In genomic region chr14:87304404-87304803, GRCh38 we compare ENCODE assay signal across 32 cellular contexts.
"Had no signal": no experiment of that assay in that cellular context is flagged by ENCODE, and none has a peak within 500 bp of the region (broad histone marks: within the 10 kb centered on the region; RNA-seq: fewer than 3 reads in every experiment).

No MANE protein-coding gene starts in this region.

- ATAC-seq: activated naive CD4-positive, alpha-beta T cell treated with anti-CD3 and anti-CD28 coated beads, Interleukin-2, amount 50 U/mL, for 72 hours; activated naive CD8-positive, alpha-beta T cell treated with anti-CD3 and anti-CD28 coated beads, Interleukin-2, amount 50 U/mL, for 24 hours; activated T-cell treated with anti-CD3 and anti-CD28 coated beads, Interleukin-2, amount 50 U/mL, for 4 hours; activated T-cell treated with anti-CD3 and anti-CD28 coated beads, Interleukin-2, amount 50 U/mL, for 72 hours; activated T-helper 17 cell treated with anti-CD3 and anti-CD28 coated beads, Interleukin-2, amount 50 U/mL, for 72 hours; body of pancreas had no signal

- H3K27ac ChIP-seq: adrenal gland, ascending aorta, body of pancreas, brain microvascular endothelial cell, breast epithelium, cardiac muscle cell had no signal

- H3K36me3 ChIP-seq: adrenal gland, ascending aorta, brain microvascular endothelial cell, breast epithelium, cardiac muscle cell had no signal

- H3K27me3 ChIP-seq: adrenal gland, ascending aorta, body of pancreas, brain microvascular endothelial cell, breast epithelium, cardiac muscle cell had no signal

- H3K4me3 ChIP-seq: adrenal gland, ascending aorta, body of pancreas, breast epithelium, cardiac muscle cell had no signal

- FAIRE-seq: astrocyte, bronchial epithelial cell had no signal

- H3K9me3 ChIP-seq: adrenal gland, ascending aorta, body of pancreas, breast epithelium had no signal

- H3K4me1 ChIP-seq: adrenal gland, ascending aorta, body of pancreas, breast epithelium had no signal

- DNase-seq: activated effector memory CD4-positive, alpha-beta T cell treated with anti-CD3 and anti-CD28 coated beads, Interleukin-2, amount 50 U/mL, for 16 hours; activated effector memory CD4-positive, alpha-beta T cell treated with Interleukin-2 at 50 U/mL for 16 hours; activated gamma-delta T cell; activated gamma-delta T cell treated with Interleukin-2 at 50 U/mL for 16 hours; activated naive CD4-positive, alpha-beta T cell; activated naive CD4-positive, alpha-beta T cell treated with anti-CD3 and anti-CD28 coated beads for 36 hours; activated naive CD4-positive, alpha-beta T cell treated with anti-CD3 and anti-CD28 coated beads, Interleukin-2, amount 10 ng/mL, durations not matched to agents 7 days and 5 days; activated naive CD4-positive, alpha-beta T cell treated with anti-CD3 and anti-CD28 coated beads, Interleukin-2, amount 50 U/mL, for 16 hours; activated naive CD4-positive, alpha-beta T cell treated with Interleukin-2 at 50 U/mL for 16 hours; activated naive CD8-positive, alpha-beta T cell treated with anti-CD3 and anti-CD28 coated beads for 36 hours; activated naive CD8-positive, alpha-beta T cell treated with anti-CD3 and anti-CD28 coated beads, Interleukin-2, amount 10 ng/mL, durations not matched to agents 7 days and 5 days; activated naive CD8-positive, alpha-beta T cell treated with anti-CD3 and anti-CD28 coated beads, Interleukin-2, amount 50 U/mL, for 24 hours; activated T-cell treated with anti-CD3 and anti-CD28 coated beads, Interleukin-2, amount 50 U/mL, for 1 hour; activated T-cell treated with anti-CD3 and anti-CD28 coated beads, Interleukin-2, amount 50 U/mL, for 24 hours; activated T-cell treated with anti-CD3 and anti-CD28 coated beads, Interleukin-2, amount 50 U/mL, for 4 hours; activated T-cell treated with anti-CD3 and anti-CD28 coated beads, Interleukin-2, amount 50 U/mL, for 48 hours; activated T-cell treated with anti-CD3 and anti-CD28 coated beads, Interleukin-2, amount 50 U/mL, for 72 hours; adrenal gland; amygdala; aorta; body of pancreas; brain microvascular endothelial cell; caudate nucleus; central memory CD4-positive, alpha-beta T cell; cerebellar nuclear complex had no signal
